In the genomic region with DNA sequence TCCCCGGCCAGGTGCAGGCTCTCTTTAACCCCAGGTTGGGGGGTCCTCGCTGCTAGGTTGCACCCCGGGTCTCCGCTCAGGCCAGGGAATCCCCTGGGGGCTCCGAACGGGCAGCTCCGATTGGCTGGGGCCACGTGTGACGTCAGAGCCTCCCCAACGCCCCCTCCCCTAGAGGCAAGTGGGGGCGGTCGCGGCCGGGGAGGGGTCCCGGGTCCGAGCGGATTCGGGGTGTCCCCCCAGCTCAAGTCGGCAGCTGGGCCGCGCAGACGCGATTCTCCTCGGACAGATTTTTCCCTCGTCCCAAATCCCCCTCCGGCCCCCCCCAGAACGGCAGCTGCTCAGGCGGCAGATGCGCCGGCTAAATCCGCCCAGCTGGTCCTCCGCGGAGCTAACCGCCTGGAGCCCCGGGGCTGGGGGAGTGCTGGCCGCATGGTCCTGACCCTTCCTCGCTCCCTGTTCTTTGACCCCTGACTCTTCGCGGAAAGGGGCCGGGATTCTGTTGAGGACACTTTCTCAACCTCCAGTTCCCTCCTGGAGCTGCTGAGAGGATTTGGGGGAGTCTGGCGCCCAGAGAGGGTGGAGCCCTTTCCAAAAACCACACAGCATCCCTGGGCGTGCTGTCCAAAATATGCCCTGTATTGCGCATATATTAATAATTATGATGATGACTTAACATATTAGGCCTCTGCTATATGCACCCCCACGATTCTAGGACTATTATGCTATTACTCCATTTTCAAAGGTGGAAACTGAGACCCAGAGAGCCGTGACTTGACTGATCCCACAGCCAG, we compare ENCODE assay signal across 10 cellular contexts. TPM values are rescaled to one million over a fixed set of nuclear protein-coding genes. Genes with fewer than 3 reads are reported as not detected.
A peak's percentile ranks its signal among the peaks of the same experiment; 100 is the strongest.
DNase-seq lines count a peak whose midpoint lies in the region; ATAC-seq and TF ChIP-seq lines count a peak whose summit lies in the region.
"Had no signal": no experiment of that assay in that cellular context is flagged by ENCODE, and none has a peak within 500 bp of the region (broad histone marks: within the 10 kb centered on the region; RNA-seq: fewer than 3 reads in every experiment).

No MANE protein-coding gene starts in this region.

- no peak for TF ChIP-seq POLR2A in suprapubic skin (IDR thresholded peaks at IDR 0.05)

- H3K4me1 ChIP-seq in SJCRH30 (peaks cover 31% of the 10 kb centered on the region), suprapubic skin (peaks cover 24% of the 10 kb centered on the region)

- H3K36me3 ChIP-seq in SJCRH30: no peaks in the 10 kb centered on the region
- no peaks in the 10 kb centered on the region for H3K36me3 ChIP-seq in suprapubic skin

- ATAC-seq in HG03565 (IDR thresholded peaks at IDR 0.05; ENCODE audit: unreplicated experiment): no peak

- H3K4me3 ChIP-seq in SJCRH30 (peak overlapping the region; percentile 62), iPS-11a (ENCODE audit: low read depth, low read length) (peak overlapping the region; percentile 55), suprapubic skin (peak overlapping the region; percentile 45)

- H3K9me3 ChIP-seq in SJCRH30 (replicated peaks) (no peaks in the 10 kb centered on the region), suprapubic skin (no peaks in the 10 kb centered on the region)

- peak; percentile 32 for DNase-seq in NCI-H345 (lab: John Stamatoyannopoulos, UW)
- DNase-seq in NCI-H345 treated with DMSO at 0.1 percent for 48 hours (lab: John Stamatoyannopoulos, UW; ENCODE audit: unreplicated experiment): no peak
- peak; percentile 92 to 93 for DNase-seq in SJCRH30
- DNase-seq in suprapubic skin (ENCODE audit: low spot score in 2 of 2): no peak
- DNase-seq in NCI-H1092 treated with DMSO at 0.1 percent for 48 hours (lab: John Stamatoyannopoulos, UW): no peak
- no peak for DNase-seq in SIG-M5 treated with dmso at 0.1 percent for 504 hours (lab: John Stamatoyannopoulos, UW; ENCODE audit: unreplicated experiment)

- TF ChIP-seq CTCF in suprapubic skin (IDR thresholded peaks at IDR 0.05): no peak

- peak overlapping the region; percentile 81 for H3K27ac ChIP-seq in SJCRH30
- no peak overlapping the region for H3K27ac ChIP-seq in suprapubic skin
- H3K27ac ChIP-seq: C4-2B had no signal

- no peak for TF ChIP-seq EP300 in suprapubic skin (IDR thresholded peaks at IDR 0.05)

- H3K27me3 ChIP-seq in SJCRH30: no peaks in the 10 kb centered on the region
- peaks cover 63% of the 10 kb centered on the region for H3K27me3 ChIP-seq in suprapubic skin

- 26% methylated on average over 6 of the region's 45 CpGs for WGBS in suprapubic skin

RNA-seq across cellular contexts. Expression of a gene that starts 25.4 kb away (rescaled TPM):
- total RNA-seq in SJCRH30 (2014; rRNA removed; shearing (Covaris generic)): 108 and 116 TPM in 2 replicates
- 1 to 10 TPM; 1.5 to 5.4 (median 3.3) TPM for total RNA-seq in suprapubic skin
- total RNA-seq: activated CD8-positive, alpha-beta memory T cell treated with anti-CD3 and anti-CD28 coated beads for 36 hours had no signal

RNA-seq across cellular contexts. Expression of a gene that starts 45.0 kb away (rescaled TPM):
- 0.15 and 0.38 TPM in 2 replicates for total RNA-seq in SJCRH30 (2014; rRNA removed; shearing (Covaris generic))
- total RNA-seq in suprapubic skin: 1 to 10 TPM; 4.5 to 8.0 (median 6.3) TPM

RNA-seq across cellular contexts. Expression of a gene that starts 49.8 kb away (rescaled TPM):
- total RNA-seq in SJCRH30 (2014; rRNA removed; shearing (Covaris generic)): 0.38 and 1.1 TPM in 2 replicates
- total RNA-seq in suprapubic skin: 10 to 100 TPM in 1 of 4 donors, 1 to 10 TPM in 3; 1.8 to 16.4 (median 5.6) TPM
- total RNA-seq: activated CD8-positive, alpha-beta memory T cell treated with anti-CD3 and anti-CD28 coated beads for 36 hours had no signal

RNA-seq across cellular contexts. Expression of a gene that starts 54.5 kb away (rescaled TPM):
- total RNA-seq in SJCRH30 (2014; rRNA removed; shearing (Covaris generic)): 8.5 and 8.8 TPM in 2 replicates
- 1 to 10 TPM; 4.8 to 8.3 (median 7.0) TPM for total RNA-seq in suprapubic skin

Comparison
In these comparisons a context has a peak if more than half of its experiments do, and no peak if none do; other contexts are left out.
1. DNase-seq: peak in NCI-H345 (single experiment) and SJCRH30 (2 of 2); none in NCI-H345 treated with DMSO at 0.1 percent for 48 hours (single experiment), suprapubic skin (0 of 2), NCI-H1092 treated with DMSO at 0.1 percent for 48 hours (single experiment) and SIG-M5 treated with dmso at 0.1 percent for 504 hours (single experiment).
2. RNA of a gene that starts 25.4 kb away (total RNA-seq): 108 to 116 TPM in SJCRH30; 1.5 to 5.4 TPM in suprapubic skin; every median in the first group is over 10 times any median in the second.
3. Peak in every context shown above with its lines, with median percentiles within 50 percentile points of each other: H3K4me3 ChIP-seq.